1 cellular context compared by ENCODE assay signal in the genomic region with DNA sequence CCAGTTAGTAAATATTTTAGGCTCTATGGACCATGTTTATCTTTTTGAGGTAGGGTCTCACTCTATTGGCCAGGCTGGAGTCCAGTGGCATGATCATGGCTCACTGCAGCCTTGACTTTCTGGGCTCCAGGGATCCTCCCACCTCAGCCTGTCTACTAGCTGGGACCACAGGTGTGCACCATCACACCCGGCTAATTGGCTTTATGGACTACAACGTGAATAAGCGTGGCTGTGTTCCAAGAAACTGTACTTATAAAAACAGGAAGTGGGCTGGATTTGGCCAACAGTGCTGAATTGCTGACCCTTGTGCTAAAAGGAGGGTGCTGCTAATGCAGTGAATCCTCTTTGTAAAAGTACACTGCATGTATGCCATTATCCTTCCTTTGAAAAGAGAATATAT.
TF ChIP-seq lines count a peak whose summit lies in the region.

No MANE protein-coding gene starts in this region.

TF ChIP-seq in GM12878, 131 proteins besides CTCF, POLR2A, EP300 and RAD21 (continued from another document):
- TF ChIP-seq, protein P1, sequence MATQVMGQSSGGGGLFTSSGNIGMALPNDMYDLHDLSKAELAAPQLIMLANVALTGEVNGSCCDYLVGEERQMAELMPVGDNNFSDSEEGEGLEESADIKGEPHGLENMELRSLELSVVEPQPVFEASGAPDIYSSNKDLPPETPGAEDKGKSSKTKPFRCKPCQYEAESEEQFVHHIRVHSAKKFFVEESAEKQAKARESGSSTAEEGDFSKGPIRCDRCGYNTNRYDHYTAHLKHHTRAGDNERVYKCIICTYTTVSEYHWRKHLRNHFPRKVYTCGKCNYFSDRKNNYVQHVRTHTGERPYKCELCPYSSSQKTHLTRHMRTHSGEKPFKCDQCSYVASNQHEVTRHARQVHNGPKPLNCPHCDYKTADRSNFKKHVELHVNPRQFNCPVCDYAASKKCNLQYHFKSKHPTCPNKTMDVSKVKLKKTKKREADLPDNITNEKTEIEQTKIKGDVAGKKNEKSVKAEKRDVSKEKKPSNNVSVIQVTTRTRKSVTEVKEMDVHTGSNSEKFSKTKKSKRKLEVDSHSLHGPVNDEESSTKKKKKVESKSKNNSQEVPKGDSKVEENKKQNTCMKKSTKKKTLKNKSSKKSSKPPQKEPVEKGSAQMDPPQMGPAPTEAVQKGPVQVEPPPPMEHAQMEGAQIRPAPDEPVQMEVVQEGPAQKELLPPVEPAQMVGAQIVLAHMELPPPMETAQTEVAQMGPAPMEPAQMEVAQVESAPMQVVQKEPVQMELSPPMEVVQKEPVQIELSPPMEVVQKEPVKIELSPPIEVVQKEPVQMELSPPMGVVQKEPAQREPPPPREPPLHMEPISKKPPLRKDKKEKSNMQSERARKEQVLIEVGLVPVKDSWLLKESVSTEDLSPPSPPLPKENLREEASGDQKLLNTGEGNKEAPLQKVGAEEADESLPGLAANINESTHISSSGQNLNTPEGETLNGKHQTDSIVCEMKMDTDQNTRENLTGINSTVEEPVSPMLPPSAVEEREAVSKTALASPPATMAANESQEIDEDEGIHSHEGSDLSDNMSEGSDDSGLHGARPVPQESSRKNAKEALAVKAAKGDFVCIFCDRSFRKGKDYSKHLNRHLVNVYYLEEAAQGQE (IDR thresholded peaks at IDR 0.05; ENCODE audit: low read depth, low read length): no peak
- no peak for TF ChIP-seq E2F4 (IDR thresholded peaks at IDR 0.05; ENCODE audit: low read depth, low read length)
- peak; percentile 65; the same call in 1 of the 2 replicates for TF ChIP-seq SPI1 (IDR thresholded peaks at IDR 0.05; ENCODE audit: borderline replicate concordance, insufficient read depth, low read depth, low read length)
